18 cellular contexts compared by ENCODE assay signal in genomic region chr1:41468082-41468762, GRCh38. TPM values are rescaled to one million over a fixed set of nuclear protein-coding genes. Genes with fewer than 3 reads are reported as not detected.
DNase-seq lines count a peak whose midpoint lies in the region; TF ChIP-seq lines count a peak whose summit lies in the region.
"Had no signal": no experiment of that assay in that cellular context is flagged by ENCODE, and none has a peak within 500 bp of the region (broad histone marks: within the 10 kb centered on the region; RNA-seq: fewer than 3 reads in every experiment).

No MANE protein-coding gene starts in this region.

- H3K9me3 ChIP-seq in neural progenitor cell (ENCODE audit: low read depth) (no peaks in the 10 kb centered on the region), esophagus squamous epithelium (no peaks in the 10 kb centered on the region), sigmoid colon (no peaks in the 10 kb centered on the region)

- no peaks in the 10 kb centered on the region for H4K20me1 ChIP-seq in neural progenitor cell (ENCODE audit: low read depth)

- no peak overlapping the region for H2AFZ ChIP-seq in neural progenitor cell (replicated peaks)

- H3K4me3 ChIP-seq in neural progenitor cell (no peak overlapping the region), esophagus squamous epithelium (no peak overlapping the region), sigmoid colon (no peak overlapping the region)

- H3F3A ChIP-seq in neural progenitor cell (ENCODE audit: low read depth): no peaks in the 10 kb centered on the region

- POLR2A ChIA-PET in RWPE1 (lab: Yijun Ruan, JAX; ENCODE audit: low non-redundant PET): no interaction called here

- H3K9ac ChIP-seq in neural progenitor cell: no peak overlapping the region

- H3K9me3 Mint-ChIP-seq in neural progenitor cell: no peaks in the 10 kb centered on the region
- H3K9me3 Mint-ChIP-seq: CD4-positive, alpha-beta T cell had no signal

- no peaks in the 10 kb centered on the region for H3K79me2 ChIP-seq in neural progenitor cell (ENCODE audit: low read depth)

- TF ChIP-seq CTCF in RWPE1 (conservative IDR thresholded peaks at IDR 0.05; ENCODE audit: low read depth) (no peak), neural progenitor cell (IDR thresholded peaks at IDR 0.05) (no peak), esophagus squamous epithelium (IDR thresholded peaks at IDR 0.05) (no peak), sigmoid colon (IDR thresholded peaks at IDR 0.05) (no peak)

- H3K4me3 Mint-ChIP-seq in neural progenitor cell: no peak overlapping the region
- H3K4me3 Mint-ChIP-seq: CD4-positive, alpha-beta T cell had no signal

- H3K27me3 ChIP-seq in neural progenitor cell (no peaks in the 10 kb centered on the region), esophagus squamous epithelium (peaks cover 0 to 5% (median 0%) of the 10 kb centered on the region in 4 donors), sigmoid colon (no peaks in the 10 kb centered on the region)

- no peaks in the 10 kb centered on the region for H3K36me3 Mint-ChIP-seq in neural progenitor cell

- TF ChIP-seq EP300 in sigmoid colon (IDR thresholded peaks at IDR 0.05): no peak

- peak overlapping the region; percentile 90 for H3K27ac ChIP-seq in RWPE1
- H3K27ac ChIP-seq in neural progenitor cell: no peak overlapping the region
- no peak overlapping the region for H3K27ac ChIP-seq in esophagus squamous epithelium
- no peak overlapping the region for H3K27ac ChIP-seq in sigmoid colon

- no peak overlapping the region for H3K4me2 ChIP-seq in neural progenitor cell

- CTCF ChIA-PET in RWPE1 (lab: Yijun Ruan, JAX): interaction anchor here (0.6 kb wide), 1 partner anchor 13 kb away, joined by 3 read pairs; no protein-coding TSS in a partner anchor

- H3K36me3 ChIP-seq in neural progenitor cell: no peaks in the 10 kb centered on the region
- H3K36me3 ChIP-seq in esophagus squamous epithelium: no peaks in the 10 kb centered on the region
- H3K36me3 ChIP-seq in sigmoid colon: no peaks in the 10 kb centered on the region

- TF ChIP-seq POLR2A in esophagus squamous epithelium (IDR thresholded peaks at IDR 0.05) (no peak), sigmoid colon (IDR thresholded peaks at IDR 0.05) (no peak)

- H3K4me1 Mint-ChIP-seq in neural progenitor cell: peaks cover 3% of the 10 kb centered on the region

- peak; percentile 49 for DNase-seq in COLO668 (lab: John Stamatoyannopoulos, UW; ENCODE audit: unreplicated experiment)
- peak; percentile 23 for DNase-seq in NCI-H146 treated with DMSO at 0.1 percent for 48 hours (lab: John Stamatoyannopoulos, UW; ENCODE audit: unreplicated experiment)
- DNase-seq in RWPE1 (ENCODE audit: low spot score): no peak
- DNase-seq in neural progenitor cell (ENCODE audit: low spot score): no peak
- no peak for DNase-seq in medulla oblongata (ENCODE audit: extremely low spot score)
- DNase-seq in esophagus squamous epithelium (lab: John Stamatoyannopoulos, UW): no peak
- DNase-seq in sigmoid colon: no peak
- DNase-seq in H4 (ENCODE audit: low spot score): no peak
- DNase-seq: ACHN; AML-193; CD4-positive, alpha-beta T cell; HCEC 1CT; KBM-7; NCI-H1417 treated with DMSO at 0.1 percent for 48 hours; NCI-H2029 treated with DMSO at 0.1 percent for 48 hours; NCI-H748 treated with DMSO at 0.1 percent for 48 hours; SHP77 treated with DMSO at 0.1 percent for 48 hours had no signal

- 65 to 71% methylated on average over 11 to 12 of the region's 12 CpGs for WGBS in esophagus squamous epithelium, 2 donors
- 27 to 69% methylated on average over 12 of the region's 12 CpGs for WGBS in sigmoid colon, 2 donors

- H3K27ac Mint-ChIP-seq in neural progenitor cell: peak overlapping the region; percentile 39
- H3K27ac Mint-ChIP-seq: CD4-positive, alpha-beta T cell had no signal

- intact Hi-C loops in esophagus squamous epithelium (cut with DNase I) (no loop called here), sigmoid colon (cut with DNase I) (no loop called here)

- H3K27me3 Mint-ChIP-seq in neural progenitor cell (ENCODE audit: insufficient read depth, low read depth): peaks cover 2% of the 10 kb centered on the region
- H3K27me3 Mint-ChIP-seq: CD4-positive, alpha-beta T cell had no signal

- no peaks in the 10 kb centered on the region for H3K4me1 ChIP-seq in neural progenitor cell
- H3K4me1 ChIP-seq in esophagus squamous epithelium: peaks cover 8 to 34% (median 11%) of the 10 kb centered on the region in 3 donors
- peaks cover 0 to 10% (median under 1%) of the 10 kb centered on the region in 4 donors for H3K4me1 ChIP-seq in sigmoid colon

RNA-seq across cellular contexts. Expression of gene EDN2, which starts 16.3 kb away (rescaled TPM):
- total RNA-seq in neural progenitor cell (ENCODE audit: low replicate concordance) (not detected in 2 replicates), esophagus squamous epithelium (10 to 100 TPM in 1 of 4 donors, 1 to 10 TPM in 2, under 1 TPM in 1; 0.35 to 18.3 (median 1.4) TPM), sigmoid colon (1 to 10 TPM in 1 of 4 donors, not detected in 3; 2.2 TPM)
- 1 to 10 TPM in 1 of 3 donors, under 1 TPM in 2; 0.57 to 4.8 (median 0.92) TPM for polyA plus RNA-seq in sigmoid colon
- total RNA-seq in H4 (2014; rRNA removed; shearing (Covaris generic)): 0.50 TPM in 1 of 2 replicates, not detected in the other
- total RNA-seq: CD4-positive, alpha-beta T cell; T-helper 1 cell treated with Interleukin-12 subunit alpha and Interleukin-12 subunit beta and Interleukin-4 antibody, amounts not matched to agents 30 ng/mL and 1 ng/mL, for 36 hours had no signal

Comparison
In these comparisons a context has a peak if more than half of its experiments do, and no peak if none do; other contexts are left out.
1. DNase-seq: peak in COLO668 (single experiment) and NCI-H146 treated with DMSO at 0.1 percent for 48 hours (single experiment); none in RWPE1 (single experiment), neural progenitor cell (single experiment), medulla oblongata (single experiment), esophagus squamous epithelium (single experiment), sigmoid colon (single experiment) and H4 (single experiment).